In the genomic region with DNA sequence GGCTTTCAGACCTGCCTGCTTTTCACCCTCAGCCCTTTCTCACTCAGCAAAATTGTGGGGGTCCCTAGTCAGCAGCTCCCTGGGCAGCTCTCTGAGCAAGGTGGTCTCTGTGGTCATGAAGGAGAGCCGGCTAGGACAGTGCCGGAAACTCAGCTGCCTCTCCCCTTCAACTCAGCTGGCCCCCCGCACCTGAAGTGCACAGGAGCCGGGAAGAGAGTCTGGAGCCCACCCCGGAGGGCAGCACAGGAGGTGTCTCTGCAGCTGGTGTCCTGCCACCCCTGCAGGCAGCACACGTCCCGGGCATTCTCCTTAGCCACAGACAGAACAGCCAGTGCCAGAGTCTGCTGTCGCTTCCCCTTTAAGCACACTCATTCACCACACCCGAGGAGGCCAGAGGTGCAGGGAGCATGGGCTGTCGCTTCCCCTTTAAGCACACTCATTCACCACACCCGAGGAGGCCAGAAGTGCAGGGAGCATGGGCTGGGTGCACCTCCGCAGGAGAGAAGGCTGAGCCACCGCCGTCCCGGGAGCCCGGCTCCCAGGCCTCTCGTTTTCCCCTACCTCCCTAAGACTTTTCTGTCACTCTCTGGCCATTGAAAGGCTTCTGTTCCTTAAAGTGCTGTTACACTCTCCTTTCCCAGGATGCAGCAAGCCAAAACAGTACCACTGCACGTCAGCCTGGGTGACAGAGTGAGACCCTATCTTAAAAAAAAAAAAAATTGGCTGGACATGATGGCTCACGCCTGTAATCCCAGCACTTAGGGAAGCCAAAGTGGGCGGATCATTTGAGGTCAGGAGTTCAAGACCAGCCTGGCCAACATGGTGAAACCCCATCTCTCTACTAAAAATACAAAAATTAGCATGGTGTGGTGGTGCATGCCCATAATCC, we compare ENCODE assay signal across 9 cellular contexts. TPM values are rescaled to one million over a fixed set of nuclear protein-coding genes. Genes with fewer than 3 reads are reported as not detected.
DNase-seq lines count a peak whose midpoint lies in the region; ATAC-seq and TF ChIP-seq lines count a peak whose summit lies in the region.
"Had no signal": no experiment of that assay in that cellular context is flagged by ENCODE, and none has a peak within 500 bp of the region (broad histone marks: within the 10 kb centered on the region; RNA-seq: fewer than 3 reads in every experiment).

No MANE protein-coding gene starts in this region.

- H3K23ac ChIP-seq in trophoblast cell (ENCODE audit: low read length), result no peak overlapping the region

- H3K36me3 ChIP-seq in colonic mucosa (no peaks in the 10 kb centered on the region), trophoblast cell (ENCODE audit: control insufficient read depth in 1 of 2, insufficient read depth in 2 of 2, low read length in 2 of 2) (no peaks in the 10 kb centered on the region)

- H2AFZ ChIP-seq in trophoblast cell (ENCODE audit: insufficient read depth, low read length, poor library complexity), result no peak overlapping the region

- H3K9me3 ChIP-seq in colonic mucosa (no peaks in the 10 kb centered on the region), trophoblast cell (ENCODE audit: insufficient read depth, low read depth, low read length) (no peaks in the 10 kb centered on the region)
- H3K9me3 ChIP-seq: body of pancreas had no signal

- H3K4me1 ChIP-seq in colonic mucosa (peaks cover 10% of the 10 kb centered on the region), trophoblast cell (ENCODE audit: control insufficient read depth in 1 of 2, insufficient read depth in 2 of 2, low read length in 2 of 2) (peaks cover 2 to 6% of the 10 kb centered on the region in 2 experiments)

- no peaks in the 10 kb centered on the region for H3K9me3 Mint-ChIP-seq in natural killer cell

- no peak overlapping the region for H2BK5ac ChIP-seq in trophoblast cell (ENCODE audit: low read depth, low read length, poor library complexity)

- peaks cover 6 to 12% of the 10 kb centered on the region in 2 donors for H3K4me1 Mint-ChIP-seq in natural killer cell

- no peak overlapping the region for H3K4me2 ChIP-seq in trophoblast cell (ENCODE audit: low read length)

- no peak overlapping the region for H3K27ac Mint-ChIP-seq in natural killer cell

- H3K27ac ChIP-seq in colonic mucosa (no peak overlapping the region), trophoblast cell (ENCODE audit: low read depth, low read length) (no peak overlapping the region)
- H3K27ac ChIP-seq: body of pancreas had no signal

- H3K4ac ChIP-seq in trophoblast cell (ENCODE audit: low read depth, low read length), result no peak overlapping the region

- peaks cover 2% of the 10 kb centered on the region for H3K79me2 ChIP-seq in trophoblast cell (ENCODE audit: control insufficient read depth, insufficient read depth, low read length, poor library complexity)

- peaks cover 9 to 25% of the 10 kb centered on the region in 2 donors for H3K27me3 Mint-ChIP-seq in natural killer cell (ENCODE audit: low read depth in 2 of 2)

- intact Hi-C loops in colonic mucosa (cut with DNase I) (no loop called here), natural killer cell (cut with micrococcal nuclease) (no loop called here)

- H2BK120ac ChIP-seq in trophoblast cell (ENCODE audit: insufficient read depth, low read length, poor library complexity), result no peak overlapping the region

- no peak overlapping the region for H4K12ac ChIP-seq in trophoblast cell (ENCODE audit: low read depth, low read length)

- H4K91ac ChIP-seq in trophoblast cell (ENCODE audit: low read depth, low read length), result no peak overlapping the region

- no peak overlapping the region for H4K8ac ChIP-seq in trophoblast cell (ENCODE audit: low read depth, low read length)

- H3K9ac ChIP-seq in colonic mucosa (ENCODE audit: low read depth in 2 of 2, low read length in 2 of 2), result no peak overlapping the region
- H3K9ac ChIP-seq in trophoblast cell (ENCODE audit: low read length), result no peak overlapping the region

- peak overlapping the region; percentile 47 for H3K4me3 Mint-ChIP-seq in natural killer cell

- H3K36me3 Mint-ChIP-seq in natural killer cell, result no peaks in the 10 kb centered on the region

- H3K4me3 ChIP-seq in colonic mucosa (no peak overlapping the region), trophoblast cell (ENCODE audit: low read depth, low read length) (no peak overlapping the region)
- H3K4me3 ChIP-seq: body of pancreas had no signal

- TF ChIP-seq CTCF in colonic mucosa (IDR thresholded peaks at IDR 0.05) (no peak), natural killer cell (IDR thresholded peaks at IDR 0.05) (no peak)

- no CpG with 5 or more reads among the region's 20 CpGs for WGBS in trophoblast cell (ENCODE audit: extremely low coverage, insufficient coverage, insufficient read length)

- no peak overlapping the region for H3K14ac ChIP-seq in trophoblast cell (ENCODE audit: low read length)

- H2BK12ac ChIP-seq in trophoblast cell (ENCODE audit: low read length), result no peak overlapping the region

- peak; percentile 46 for ATAC-seq in GM18502 (IDR thresholded peaks at IDR 0.05; ENCODE audit: poor library complexity, unreplicated experiment)
- no peak for ATAC-seq in natural killer cell
- ATAC-seq: body of pancreas had no signal

- no peak overlapping the region for H2AK5ac ChIP-seq in trophoblast cell (ENCODE audit: low read length)

- H3K27me3 ChIP-seq in colonic mucosa (peaks cover 32% of the 10 kb centered on the region), trophoblast cell (ENCODE audit: insufficient read depth, low read length) (no peaks in the 10 kb centered on the region)

- DNase-seq in NOMO-1 (lab: John Stamatoyannopoulos, UW; ENCODE audit: unreplicated experiment in 2 of 2), result peak; percentile 81 to 83
- peak; percentile 68 for DNase-seq in colonic mucosa
- DNase-seq in natural killer cell, result peak; percentile 15
- no peak for DNase-seq in amniotic stem cell (lab: John Stamatoyannopoulos, UW)
- no peak for DNase-seq in trophoblast cell
- DNase-seq in NCI-H128 (lab: John Stamatoyannopoulos, UW; ENCODE audit: unreplicated experiment), result no peak
- DNase-seq in stimulated activated CD4-positive, alpha-beta T cell treated with anti-CD3 and anti-CD28 coated beads, Interleukin-1b, Interleukin-23, amount 100 ng/mL, for 48 hours, result no peak

- H3K18ac ChIP-seq in trophoblast cell (ENCODE audit: low read length), result no peak overlapping the region

- H3K79me1 ChIP-seq in trophoblast cell (ENCODE audit: low read length), result peaks cover 4% of the 10 kb centered on the region

RNA-seq across cellular contexts. Expression of a gene that starts 16.9 kb away (rescaled TPM):
- total RNA-seq in colonic mucosa (1 to 10 TPM; 3.0 to 4.2 TPM), natural killer cell (not detected)
- 16.6 and 18.4 TPM in 2 replicates for polyA plus RNA-seq in trophoblast cell (2013)

RNA-seq across cellular contexts. Expression of a gene that starts 52.3 kb away (rescaled TPM):
- total RNA-seq in colonic mucosa (100 to 1,000 TPM in 1 of 2 donors, 10 to 100 TPM in 1; 46.9 to 127 TPM), natural killer cell (10 to 100 TPM; 61.4 to 66.0 (median 61.8) TPM)
- polyA plus RNA-seq in trophoblast cell (2013), result 41.5 and 42.0 TPM in 2 replicates

RNA-seq across cellular contexts. Expression of a gene that starts 53.6 kb away (rescaled TPM):
- total RNA-seq in colonic mucosa (10 to 100 TPM in 1 of 2 donors, 1 to 10 TPM in 1; 9.9 to 16.7 TPM), natural killer cell (10 to 100 TPM; 17.8 to 33.5 (median 22.4) TPM)
- 18.1 and 18.5 TPM in 2 replicates for polyA plus RNA-seq in trophoblast cell (2013)

RNA-seq across cellular contexts. Expression of a gene that starts 59.5 kb away (rescaled TPM):
- total RNA-seq in colonic mucosa, result under 1 TPM; 0.61 to 0.64 TPM
- total RNA-seq in natural killer cell, result 1 to 10 TPM; 1.3 to 1.9 (median 1.3) TPM
- 1.9 and 2.1 TPM in 2 replicates for polyA plus RNA-seq in trophoblast cell (2013)
- total RNA-seq: body of pancreas had no signal

Comparison
In these comparisons a context has a peak if more than half of its experiments do, and no peak if none do; other contexts are left out.
1. DNase-seq: peak in NOMO-1 (2 of 2), colonic mucosa (single experiment) and natural killer cell (single experiment); none in amniotic stem cell (single experiment), trophoblast cell (0 of 2), NCI-H128 (single experiment) and stimulated activated CD4-positive, alpha-beta T cell treated with anti-CD3 and anti-CD28 coated beads, Interleukin-1b, Interleukin-23, amount 100 ng/mL, for 48 hours (single experiment).